15 cellular contexts compared by ENCODE assay signal in genomic region chr15:95561463-95561862, GRCh38.
DNase-seq lines count a peak whose midpoint lies in the region; ATAC-seq and TF ChIP-seq lines count a peak whose summit lies in the region.
"Had no signal": no experiment of that assay in that cellular context is flagged by ENCODE, and none has a peak within 500 bp of the region (broad histone marks: within the 10 kb centered on the region; RNA-seq: fewer than 3 reads in every experiment).

No MANE protein-coding gene starts in this region.

- H2BK5ac ChIP-seq in mesenchymal stem cell (ENCODE audit: low read depth, low read length, poor library complexity, severe bottlenecking) = no peak overlapping the region

- CTCF ChIA-PET in HEK293 (lab: Yijun Ruan, JAX) = no interaction called here

- no peak overlapping the region for H2AFZ ChIP-seq in mesenchymal stem cell (ENCODE audit: low read depth, low read length)

- H3K18ac ChIP-seq in mesenchymal stem cell (ENCODE audit: low read depth in 1 of 2, low read length in 2 of 2) = peak overlapping the region in 1 of 2 experiments; percentile 30

- H4K8ac ChIP-seq in mesenchymal stem cell (ENCODE audit: low read length) = no peak overlapping the region

- H2BK120ac ChIP-seq in mesenchymal stem cell (ENCODE audit: low read depth, low read length) = no peak overlapping the region

- no peak for TF ChIP-seq POLR2A in lower leg skin (IDR thresholded peaks at IDR 0.05)

- no peaks in the 10 kb centered on the region for H3K79me1 ChIP-seq in mesenchymal stem cell (replicated peaks; ENCODE audit: low read length, poor library complexity, severe bottlenecking)

- no peak overlapping the region for H3K27ac ChIP-seq in HEK293 (ENCODE audit: extremely low read depth, low read depth, low read length)
- H3K27ac ChIP-seq in mesenchymal stem cell (ENCODE audit: low read length, poor library complexity, severe bottlenecking) = no peak overlapping the region

- DNase-seq in choroid plexus epithelial cell (ENCODE audit: low read depth) = peak; percentile 47
- DNase-seq in mesenchymal stem cell = peak; percentile 58
- no peak for DNase-seq in stimulated activated naive CD8-positive, alpha-beta T cell treated with anti-CD3 and anti-CD28 coated beads, Interleukin-15, Interleukin-2, amounts not matched to agents 100 U/mL and 50 U/mL, for 24 hours
- no peak for DNase-seq in ecto neural progenitor cell (ENCODE audit: low spot score)
- no peak for DNase-seq in lower leg skin (ENCODE audit: low spot score in 2 of 2)
- DNase-seq: DMS 273 treated with DMSO at 0.1 percent for 48 hours, DND-41, GDM1, NCI-H1105 treated with DMSO at 0.1 percent for 48 hours, NCI-H1694, NCI-H748 treated with DMSO at 0.1 percent for 48 hours, SW 1271 had no signal

- H3K36me3 ChIP-seq in HEK293 (ENCODE audit: control insufficient read depth in 2 of 2, insufficient read depth in 1 of 2, low read length in 2 of 2) (no peaks in the 10 kb centered on the region), mesenchymal stem cell (ENCODE audit: control insufficient read depth in 1 of 2, insufficient read depth in 2 of 2, low read depth in 1 of 2, low read length in 2 of 2) (no peaks in the 10 kb centered on the region)

- H3K9me3 ChIP-seq in HEK293 (ENCODE audit: control insufficient read depth, insufficient read depth, low read depth, low read length) (no peaks in the 10 kb centered on the region), mesenchymal stem cell (ENCODE audit: control insufficient read depth, low read length) (no peaks in the 10 kb centered on the region)

- 21% methylated on average over 2 of the region's 2 CpGs for WGBS in mesenchymal stem cell
- WGBS in lower leg skin, 2 donors = 61 to 81% methylated on average over 2 of the region's 2 CpGs

- ATAC-seq in stimulated activated naive CD8-positive, alpha-beta T cell treated with anti-CD3 and anti-CD28 coated beads, Interleukin-15, Interleukin-2, amounts not matched to agents 100 U/mL and 50 U/mL, for 24 hours = no peak
- ATAC-seq in HG02981 (IDR thresholded peaks at IDR 0.05; ENCODE audit: unreplicated experiment) = no peak
- ATAC-seq: Right ventricle myocardium inferior had no signal

- no peak for TF ChIP-seq CTCF in HEK293 (tag by site-specific recombination; IDR thresholded peaks at IDR 0.05)
- no peak for TF ChIP-seq CTCF in choroid plexus epithelial cell (conservative IDR thresholded peaks at IDR 0.05; ENCODE audit: low read depth, low read length)
- TF ChIP-seq CTCF in lower leg skin (IDR thresholded peaks at IDR 0.05) = no peak

- H3K4ac ChIP-seq in mesenchymal stem cell (ENCODE audit: low read depth in 1 of 2, low read length in 2 of 2) = peak overlapping the region in 1 of 2 experiments; percentile 50

- H3K4me3 ChIP-seq in HEK293 (ENCODE audit: low read depth, low read length) (no peak overlapping the region), choroid plexus epithelial cell (ENCODE audit: low read depth, low read length) (no peak overlapping the region), mesenchymal stem cell (ENCODE audit: insufficient read depth in 1 of 2, low read depth in 1 of 2, low read length in 2 of 2) (no peak overlapping the region), lower leg skin (ENCODE audit: low read depth, poor library complexity, severe bottlenecking) (no peak overlapping the region)

- no peak overlapping the region for H3K23ac ChIP-seq in mesenchymal stem cell (ENCODE audit: low read length in 2 of 2)

- no peak overlapping the region for H3K14ac ChIP-seq in mesenchymal stem cell (ENCODE audit: low read length in 2 of 2)

- H3K9ac ChIP-seq in mesenchymal stem cell (ENCODE audit: low read length) = no peak overlapping the region

- no peaks in the 10 kb centered on the region for H3K27me3 ChIP-seq in mesenchymal stem cell (ENCODE audit: control insufficient read depth in 1 of 2, insufficient read depth in 1 of 2, low read length in 2 of 2)

- H4K91ac ChIP-seq in mesenchymal stem cell (ENCODE audit: low read length) = no peak overlapping the region

- no peak overlapping the region for H2BK15ac ChIP-seq in mesenchymal stem cell (ENCODE audit: low read depth, poor library complexity, severe bottlenecking)

- no peak overlapping the region for H3K4me2 ChIP-seq in mesenchymal stem cell (ENCODE audit: low read length, poor library complexity, severe bottlenecking)

- H3K4me1 ChIP-seq in HEK293 (ENCODE audit: control insufficient read depth, insufficient read depth, low read length) = peaks cover 24% of the 10 kb centered on the region
- peaks cover 2% of the 10 kb centered on the region for H3K4me1 ChIP-seq in mesenchymal stem cell (ENCODE audit: control insufficient read depth, insufficient read depth, low read depth, low read length)

- intact Hi-C loops in lower leg skin (cut with DNase I; ENCODE audit: low total_unique reads) = no loop called here

- peak overlapping the region in 1 of 2 experiments; percentile 1 for H2BK12ac ChIP-seq in mesenchymal stem cell (ENCODE audit: low read length in 2 of 2)

- POLR2A ChIA-PET in HEK293 (lab: Yijun Ruan, JAX) = no interaction called here

- no peak overlapping the region for H2AK5ac ChIP-seq in mesenchymal stem cell (ENCODE audit: low read length, severe bottlenecking)

TF ChIP-seq in HEK293, 187 proteins besides CTCF, POLR2A, EP300 and RAD21:
- TF ChIP-seq ZNF266 (tag by site-specific recombination; IDR thresholded peaks at IDR 0.05; ENCODE audit: low read depth) (peak; percentile 30; the same call in 1 of the 2 replicates), ZNF677 (tag by site-specific recombination; IDR thresholded peaks at IDR 0.05) (no peak), KLF1 (tag by site-specific recombination; IDR thresholded peaks at IDR 0.05) (no peak), ZNF362 (tag by site-specific recombination; IDR thresholded peaks at IDR 0.05) (no peak), ZNF114 (tag by site-specific recombination; IDR thresholded peaks at IDR 0.05) (no peak), ZNF223 (tag by site-specific recombination; IDR thresholded peaks at IDR 0.05) (no peak), ZNF335 (tag by site-specific recombination; conservative IDR thresholded peaks at IDR 0.05) (peak; percentile 9; the same call in 1 of the 2 replicates), ZFHX2 (tag by site-specific recombination; conservative IDR thresholded peaks at IDR 0.05) (no peak), ZNF792 (tag by site-specific recombination; IDR thresholded peaks at IDR 0.05) (peak; percentile 27; the same call in 1 of the 2 replicates), MZF1 (tag by site-specific recombination; IDR thresholded peaks at IDR 0.05; ENCODE audit: borderline replicate concordance) (no peak), ZNF704 (tag by site-specific recombination; IDR thresholded peaks at IDR 0.05) (no peak), ZNF501 (tag by site-specific recombination; IDR thresholded peaks at IDR 0.05) (no peak), ZNF600 (tag by site-specific recombination; IDR thresholded peaks at IDR 0.05) (no peak), ZNF341 (tag by site-specific recombination; IDR thresholded peaks at IDR 0.05; ENCODE audit: low read depth) (no peak)

Comparison
In these comparisons a context has a peak if more than half of its experiments do, and no peak if none do; other contexts are left out.
1. DNase-seq: peak in choroid plexus epithelial cell (single experiment) and mesenchymal stem cell (single experiment); none in stimulated activated naive CD8-positive, alpha-beta T cell treated with anti-CD3 and anti-CD28 coated beads, Interleukin-15, Interleukin-2, amounts not matched to agents 100 U/mL and 50 U/mL, for 24 hours (single experiment), ecto neural progenitor cell (single experiment) and lower leg skin (0 of 2).